2 cellular contexts compared by ENCODE assay signal in genomic region chr2:10549621-10550020, GRCh38.
TF ChIP-seq lines count a peak whose summit lies in the region.

No MANE protein-coding gene starts in this region.

TF ChIP-seq in IMR-90, 13 proteins besides CTCF, POLR2A, EP300 and RAD21:
- TF ChIP-seq SMC3 (IDR thresholded peaks at IDR 0.05; ENCODE audit: low read depth, low read length): no peak
- TF ChIP-seq CHD1 (IDR thresholded peaks at IDR 0.05; ENCODE audit: low read depth, low read length): no peak
- TF ChIP-seq MAZ (IDR thresholded peaks at IDR 0.05; ENCODE audit: borderline replicate concordance, low read depth, low read length): no peak
- no peak for TF ChIP-seq MAFK (IDR thresholded peaks at IDR 0.05; ENCODE audit: low read depth, low read length)
- no peak for TF ChIP-seq MXI1 (IDR thresholded peaks at IDR 0.05; ENCODE audit: borderline replicate concordance, low read depth, low read length)

TF ChIP-seq in H1, 55 proteins besides CTCF, POLR2A, EP300 and RAD21:
- TF ChIP-seq PHF8 (conservative IDR thresholded peaks at IDR 0.05; ENCODE audit: low read depth, low read length) (no peak), RFX5 (IDR thresholded peaks at IDR 0.05; ENCODE audit: borderline replicate concordance, low read depth, low read length) (no peak), NANOG (IDR thresholded peaks at IDR 0.05; ENCODE audit: insufficient read depth, low read depth, low read length, poor library complexity, severe bottlenecking) (no peak), RXRA (IDR thresholded peaks at IDR 0.05; ENCODE audit: insufficient read depth, low read depth, low read length) (no peak), TCF12 (IDR thresholded peaks at IDR 0.05; ENCODE audit: low read depth, low read length) (no peak), NRF1 (IDR thresholded peaks at IDR 0.05; ENCODE audit: low read depth, low read length) (no peak), JUND (IDR thresholded peaks at IDR 0.05; ENCODE audit: low read length) (no peak), BRCA1 (IDR thresholded peaks at IDR 0.05; ENCODE audit: low read depth, low read length) (no peak), CBX5 (IDR thresholded peaks at IDR 0.05; ENCODE audit: low read depth, low read length) (no peak), TAF7 (optimal IDR thresholded peaks at IDR 0.05; ENCODE audit: borderline replicate concordance, low read depth, low read length) (no peak), ATF2 (IDR thresholded peaks at IDR 0.05; ENCODE audit: low read length) (no peak), USF2 (IDR thresholded peaks at IDR 0.05; ENCODE audit: low read length) (no peak), CHD7 (IDR thresholded peaks at IDR 0.05; ENCODE audit: insufficient replicate concordance, low read length) (no peak), SP1 (IDR thresholded peaks at IDR 0.05; ENCODE audit: low read depth, low read length) (no peak), POLR2AphosphoS5 (IDR thresholded peaks at IDR 0.05; ENCODE audit: low read depth, low read length) (no peak), CHD2 (IDR thresholded peaks at IDR 0.05; ENCODE audit: low read length) (no peak), E2F6 (IDR thresholded peaks at IDR 0.05) (no peak), RBBP5 (IDR thresholded peaks at IDR 0.05; ENCODE audit: borderline replicate concordance, low read depth, low read length) (no peak), YY1 (IDR thresholded peaks at IDR 0.05; ENCODE audit: low read depth, low read length) (no peak)
